ENCODE assay signal across 19 cellular contexts in genomic region chr13:112245179-112245724, GRCh38.
DNase-seq lines count a peak whose midpoint lies in the region; ATAC-seq, FAIRE-seq and TF ChIP-seq lines count a peak whose summit lies in the region.
"Had no signal": no experiment of that assay in that cellular context is flagged by ENCODE, and none has a peak within 500 bp of the region (broad histone marks: within the 10 kb centered on the region; RNA-seq: fewer than 3 reads in every experiment).

No MANE protein-coding gene starts in this region.

- peaks cover 3% of the 10 kb centered on the region for H3K9me3 ChIP-seq in WERI-Rb-1 (ENCODE audit: severe bottlenecking)
- peaks cover 0 to 5% of the 10 kb centered on the region in 2 donors for H3K9me3 ChIP-seq in lung (ENCODE audit: control insufficient read depth in 2 of 2, insufficient read depth in 1 of 2, low read length in 1 of 2)
- no peaks in the 10 kb centered on the region for H3K9me3 ChIP-seq in spleen
- H3K9me3 ChIP-seq in thyroid gland, result no peaks in the 10 kb centered on the region
- H3K9me3 ChIP-seq: Caco-2, MG63 had no signal

- H3K36me3 ChIP-seq in WERI-Rb-1 (no peaks in the 10 kb centered on the region), bronchial epithelial cell (ENCODE audit: control insufficient read depth, insufficient read depth, low read length) (no peaks in the 10 kb centered on the region), lung (ENCODE audit: control insufficient read depth in 2 of 2, insufficient read depth in 2 of 2, low read length in 2 of 2) (no peaks in the 10 kb centered on the region), spleen (no peaks in the 10 kb centered on the region), thyroid gland (no peaks in the 10 kb centered on the region)
- H3K36me3 ChIP-seq: MG63 had no signal

- DNase-seq in WERI-Rb-1, result peak; percentile 4
- no peak for DNase-seq in bronchial epithelial cell (ENCODE audit: low read depth)
- peak; percentile 26 for DNase-seq in lung (ENCODE audit: low spot score)
- peak; percentile 67 for DNase-seq in spleen
- DNase-seq in LoVo (ENCODE audit: low spot score), result no peak
- DNase-seq in DMS79 (lab: John Stamatoyannopoulos, UW), result no peak
- no peak for DNase-seq in amygdala (lab: John Stamatoyannopoulos, UW)
- DNase-seq in thyroid gland, result no peak
- DNase-seq: ACHN; Caco-2; CD4-positive, CD25-positive, alpha-beta regulatory T cell; DMS153; EL; MG63; NCI-H1092; NCI-H146; NCI-H2081 treated with DMSO at 0.1 percent for 48 hours; NCI-H510A treated with DMSO at 0.1 percent for 48 hours had no signal

- TF ChIP-seq POLR2A in spleen (IDR thresholded peaks at IDR 0.05) (no peak), thyroid gland (IDR thresholded peaks at IDR 0.05) (no peak)

- H3K27ac ChIP-seq in WERI-Rb-1 (no peak overlapping the region), lung (ENCODE audit: low read depth in 1 of 2, low read length in 1 of 2) (no peak overlapping the region), spleen (no peak overlapping the region), thyroid gland (no peak overlapping the region)

- H3K27me3 ChIP-seq in WERI-Rb-1 (ENCODE audit: insufficient read depth, low read depth, severe bottlenecking), result peaks cover 100% of the 10 kb centered on the region
- H3K27me3 ChIP-seq in bronchial epithelial cell (ENCODE audit: control insufficient read depth, insufficient read depth, low read length), result no peaks in the 10 kb centered on the region
- no peaks in the 10 kb centered on the region for H3K27me3 ChIP-seq in lung (ENCODE audit: control insufficient read depth, insufficient read depth)
- H3K27me3 ChIP-seq in spleen (replicated peaks in 1 of 7), result peaks cover 0 to 5% (median 0%) of the 10 kb centered on the region in 7 donors
- H3K27me3 ChIP-seq in thyroid gland, result no peaks in the 10 kb centered on the region
- H3K27me3 ChIP-seq: MG63 had no signal

- FAIRE-seq in bronchial epithelial cell (lab: Jason Lieb, UNC), result peak; percentile 73
- FAIRE-seq: H54 had no signal

- H3K4me3 ChIP-seq in WERI-Rb-1 (ENCODE audit: low read depth, low read length) (no peak overlapping the region), bronchial epithelial cell (ENCODE audit: low read depth, low read length) (no peak overlapping the region), lung (no peak overlapping the region), spleen (no peak overlapping the region), thyroid gland (replicated peaks in 1 of 3) (no peak overlapping the region)
- H3K4me3 ChIP-seq: MG63 had no signal

- no peak for ATAC-seq in lung (ENCODE audit: insufficient read depth, low FRiP score)

- TF ChIP-seq CTCF in WERI-Rb-1 (IDR thresholded peaks at IDR 0.05; ENCODE audit: low read depth, low read length), result no peak
- TF ChIP-seq CTCF in bronchial epithelial cell (IDR thresholded peaks at IDR 0.05; ENCODE audit: insufficient read depth, low read length, severe bottlenecking), result no peak
- TF ChIP-seq CTCF in lung (IDR thresholded peaks at IDR 0.05; ENCODE audit: control extremely low read depth, extremely low read depth), result no peak
- TF ChIP-seq CTCF in spleen (IDR thresholded peaks at IDR 0.05 in 8 of 11, conservative IDR thresholded peaks at IDR 0.05 in 3 of 11), result no peak
- no peak for TF ChIP-seq CTCF in thyroid gland (IDR thresholded peaks at IDR 0.05)

- intact Hi-C loops in spleen (cut with DNase I; ENCODE audit: low total_unique reads) (no loop called here), thyroid gland (cut with DNase I) (no loop called here)

- 93 to 94% methylated on average over 25 of the region's 25 CpGs for WGBS in lung, 2 donors
- 88 to 94% (median 90%) methylated on average over 24 to 25 of the region's 25 CpGs for WGBS in spleen, 5 donors
- WGBS in thyroid gland, 2 donors, result 92 to 97% methylated on average over 24 to 25 of the region's 25 CpGs

- H3K4me1 ChIP-seq in lung (ENCODE audit: control insufficient read depth in 2 of 2, insufficient read depth in 2 of 2, low read length in 2 of 2) (no peaks in the 10 kb centered on the region), spleen (no peaks in the 10 kb centered on the region), thyroid gland (no peaks in the 10 kb centered on the region)
- H3K4me1 ChIP-seq: Caco-2 had no signal

Comparison
In these comparisons a context has a peak if more than half of its experiments do, and no peak if none do; other contexts are left out.
1. DNase-seq: peak in WERI-Rb-1 (single experiment), lung (single experiment) and spleen (single experiment); none in bronchial epithelial cell (single experiment), LoVo (single experiment), DMS79 (single experiment), amygdala (0 of 56) and thyroid gland (0 of 2).